Comparison of ENCODE assay signal across 16 cellular contexts in the genomic region with DNA sequence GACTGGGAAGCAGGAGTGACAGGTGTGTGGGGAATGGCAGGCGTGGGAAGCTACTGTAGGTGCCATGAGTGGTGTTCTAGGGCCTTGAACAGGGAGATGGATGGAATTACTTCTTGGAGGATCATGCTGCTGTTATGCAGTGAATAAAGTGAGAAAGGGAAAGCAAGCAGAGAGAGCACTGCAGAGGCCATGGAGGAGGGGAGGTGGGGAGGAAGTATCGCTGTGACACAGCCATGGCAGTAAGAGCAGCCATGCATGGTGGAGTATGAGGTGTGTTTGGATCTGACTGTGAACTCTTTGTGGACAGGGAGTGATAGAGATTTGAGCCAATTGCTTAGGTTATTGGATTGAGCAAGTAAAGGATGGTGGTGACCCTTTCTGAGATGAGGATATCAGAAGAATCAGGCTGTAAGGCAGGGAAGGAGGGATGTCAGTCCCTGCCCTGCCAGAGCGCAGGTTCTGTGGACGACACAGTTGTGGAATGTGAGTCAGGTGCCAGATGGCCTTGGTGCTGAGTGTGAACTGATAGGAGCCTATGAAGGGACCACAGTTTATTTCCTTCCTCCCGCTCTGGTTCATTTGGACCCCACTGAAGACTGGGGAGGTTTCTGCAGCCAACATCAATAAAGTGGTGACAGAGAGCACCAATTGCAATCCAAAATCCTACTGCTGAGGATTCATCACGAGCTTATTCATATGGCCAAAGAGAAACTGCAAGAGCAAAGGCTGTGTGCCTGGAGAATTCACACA.
"Had no signal": no experiment of that assay in that cellular context is flagged by ENCODE, and none has a peak within 500 bp of the region (broad histone marks: within the 10 kb centered on the region; RNA-seq: fewer than 3 reads in every experiment).

No MANE protein-coding gene starts in this region.

- ATAC-seq: esophagus mucosa, left lobe of liver, SK-N-SH treated with all-trans-retinoic acid at 6 μM for 48 hours had no signal

- FAIRE-seq: endometrium had no signal

- H3K4me1 ChIP-seq: breast epithelium had no signal

- H3K36me3 ChIP-seq: breast epithelium, ovary, stomach had no signal

- H3K4me1 Mint-ChIP-seq: activated CD4-positive, alpha-beta T cell treated with anti-CD3 and anti-CD28 coated beads, Interleukin-2, amount 10 ng/mL, durations not matched to agents 24 days and 14 days; activated naive CD4-positive, alpha-beta T cell treated with anti-CD3 and anti-CD28 coated beads, Interleukin-2, amount 50 U/mL, for 24 hours; memory B cell had no signal

- H3K27ac ChIP-seq: breast epithelium, dorsolateral prefrontal cortex, ovary, skin epidermis, stomach had no signal

- H3K4me3 ChIP-seq: breast epithelium, dorsolateral prefrontal cortex, ovary, skin epidermis, stomach had no signal

- H3K9me3 ChIP-seq: breast epithelium, ovary, stomach had no signal

- H3K9me3 Mint-ChIP-seq: activated CD4-positive, alpha-beta T cell treated with anti-CD3 and anti-CD28 coated beads, Interleukin-2, amount 10 ng/mL, durations not matched to agents 24 days and 14 days; natural killer cell treated with Interleukin-12 subunit alpha and Interleukin-12 subunit beta and Interleukin-15 and Interleukin-18, amount 100 ng/mL, for 72 hours had no signal

- H3K27ac Mint-ChIP-seq: activated CD4-positive, alpha-beta T cell treated with anti-CD3 and anti-CD28 coated beads, Interleukin-2, amount 10 ng/mL, durations not matched to agents 24 days and 14 days; activated naive CD4-positive, alpha-beta T cell treated with anti-CD3 and anti-CD28 coated beads, Interleukin-2, amount 50 U/mL, for 24 hours; memory B cell; natural killer cell treated with Interleukin-12 subunit alpha and Interleukin-12 subunit beta and Interleukin-15 and Interleukin-18, amount 100 ng/mL, for 72 hours had no signal

- H3K36me3 Mint-ChIP-seq: activated naive CD4-positive, alpha-beta T cell treated with anti-CD3 and anti-CD28 coated beads, Interleukin-2, amount 50 U/mL, for 24 hours; memory B cell; natural killer cell treated with Interleukin-12 subunit alpha and Interleukin-12 subunit beta and Interleukin-15 and Interleukin-18, amount 100 ng/mL, for 72 hours had no signal

- DNase-seq: activated CD4-positive, alpha-beta T cell treated with anti-CD3 and anti-CD28 coated beads, Interleukin-2, amount 10 ng/mL, durations not matched to agents 24 days and 14 days; activated T-cell treated with anti-CD3 and anti-CD28 coated beads, Interleukin-2, amount 50 U/mL, for 1 hour; amygdala; dorsolateral prefrontal cortex; glutamatergic neuron; ovary; stomach had no signal

- H3K27me3 ChIP-seq: breast epithelium, ovary, stomach had no signal

- H3K4me3 Mint-ChIP-seq: activated CD4-positive, alpha-beta T cell treated with anti-CD3 and anti-CD28 coated beads, Interleukin-2, amount 10 ng/mL, durations not matched to agents 24 days and 14 days; activated naive CD4-positive, alpha-beta T cell treated with anti-CD3 and anti-CD28 coated beads, Interleukin-2, amount 50 U/mL, for 24 hours; memory B cell; natural killer cell treated with Interleukin-12 subunit alpha and Interleukin-12 subunit beta and Interleukin-15 and Interleukin-18, amount 100 ng/mL, for 72 hours had no signal
